ENCODE assay signal across 3 cellular contexts in genomic region chr7:3043544-3044395, GRCh38.
A peak's percentile ranks its signal among the peaks of the same experiment; 100 is the strongest.
TF ChIP-seq lines count a peak whose summit lies in the region.

Gene CARD11, minus strand, starts transcription at chr7:3043867. Its CDS starts 85,361 bp downstream, at chr7:2958506.

TF ChIP-seq in SK-N-SH, 30 proteins besides CTCF, POLR2A, EP300 and RAD21:
- no peak for TF ChIP-seq USF2 (IDR thresholded peaks at IDR 0.05; ENCODE audit: borderline replicate concordance, low read depth, low read length)
- TF ChIP-seq MAX (IDR thresholded peaks at IDR 0.05; ENCODE audit: low read depth): no peak
- TF ChIP-seq RFX5 (IDR thresholded peaks at IDR 0.05; ENCODE audit: low read length): no peak
- no peak for TF ChIP-seq NFIC (IDR thresholded peaks at IDR 0.05; ENCODE audit: borderline replicate concordance)
- TF ChIP-seq GABPA (IDR thresholded peaks at IDR 0.05; ENCODE audit: low read depth): no peak
- TF ChIP-seq MEF2A (IDR thresholded peaks at IDR 0.05; ENCODE audit: borderline replicate concordance, low read depth): no peak
TF ChIP-seq in SK-N-SH: peak in this region for 0.

TF ChIP-seq in SK-N-SH treated with all-trans-retinoic acid at 6 μM for 48 hours, 23 proteins besides CTCF, POLR2A, EP300 and RAD21 (continued from another document):
- TF ChIP-seq TSHZ2 (CRISPR knock-in tag; IDR thresholded peaks at IDR 0.05) (no peak), CSDC2 (CRISPR knock-in tag; IDR thresholded peaks at IDR 0.05) (no peak), ZFP3 (CRISPR knock-in tag; IDR thresholded peaks at IDR 0.05) (no peak), CREB5 (CRISPR knock-in tag; IDR thresholded peaks at IDR 0.05; ENCODE audit: low read depth) (no peak), ZC3H10 (CRISPR knock-in tag; IDR thresholded peaks at IDR 0.05) (no peak), CSRNP3 (CRISPR knock-in tag; IDR thresholded peaks at IDR 0.05) (no peak)

TF ChIP-seq in GM12878, 131 proteins besides CTCF, POLR2A, EP300 and RAD21 (continued from another document and continues in another):
- TF ChIP-seq BCLAF1 (IDR thresholded peaks at IDR 0.05) (no peak), JUNB (IDR thresholded peaks at IDR 0.05) (no peak), CBX3 (IDR thresholded peaks at IDR 0.05; ENCODE audit: borderline replicate concordance, low read depth) (no peak), KDM1A (IDR thresholded peaks at IDR 0.05; ENCODE audit: borderline replicate concordance) (no peak), E4F1 (IDR thresholded peaks at IDR 0.05; ENCODE audit: borderline replicate concordance, partially characterized antibody) (no peak), IKZF2 (IDR thresholded peaks at IDR 0.05) (no peak), SRF (IDR thresholded peaks at IDR 0.05; ENCODE audit: low read depth in 2 of 2, low read length in 2 of 2) (0 out of 4 replicates have a peak, but pooled peaks of 1 of the 2 experiments have one; percentile 26), NRF1 (conservative IDR thresholded peaks at IDR 0.05; ENCODE audit: low read depth, low read length) (no peak), PAX5 (IDR thresholded peaks at IDR 0.05; ENCODE audit: borderline replicate concordance, low read depth, low read length) (no peak), CREM (IDR thresholded peaks at IDR 0.05; ENCODE audit: low read depth) (no peak), ETV6 (conservative IDR thresholded peaks at IDR 0.05 in 1 of 2, IDR thresholded peaks at IDR 0.05 in 1 of 2; ENCODE audit: borderline replicate concordance in 1 of 2, low read depth in 1 of 2) (0 out of 4 replicates have a peak, but pooled peaks of 1 of the 2 experiments have one; percentile 20), SMARCA5 (IDR thresholded peaks at IDR 0.05) (peak; percentile 81; the same call in 1 of the 2 replicates), REST (IDR thresholded peaks at IDR 0.05; ENCODE audit: low read depth, low read length) (no peak), YBX1 (IDR thresholded peaks at IDR 0.05) (no peak), POU2F2 (IDR thresholded peaks at IDR 0.05; ENCODE audit: borderline replicate concordance, low read depth, low read length) (peak; percentile 24; the same call in 1 of the 3 replicates), NBN (IDR thresholded peaks at IDR 0.05) (no peak), E2F4 (IDR thresholded peaks at IDR 0.05; ENCODE audit: low read depth, low read length) (no peak), ELK1 (IDR thresholded peaks at IDR 0.05; ENCODE audit: low read depth, low read length) (no peak), DPF2 (IDR thresholded peaks at IDR 0.05) (no peak), JUND (IDR thresholded peaks at IDR 0.05; ENCODE audit: low read depth, low read length) (no peak), CEBPZ (IDR thresholded peaks at IDR 0.05; ENCODE audit: low read depth, low read length) (no peak), RB1 (IDR thresholded peaks at IDR 0.05; ENCODE audit: borderline replicate concordance) (no peak; the same call in 1 of the 2 replicates), EZH2 (IDR thresholded peaks at IDR 0.05; ENCODE audit: borderline replicate concordance, control insufficient read depth, low read depth, low read length) (no peak), KAT2A (conservative IDR thresholded peaks at IDR 0.05; ENCODE audit: control insufficient read depth, low read depth, low read length) (no peak), WRNIP1 (IDR thresholded peaks at IDR 0.05; ENCODE audit: borderline replicate concordance, low read depth, low read length) (no peak), ATF3 (IDR thresholded peaks at IDR 0.05; ENCODE audit: borderline replicate concordance, extremely low read depth, low read depth, low read length) (no peak), BHLHE40 (IDR thresholded peaks at IDR 0.05; ENCODE audit: borderline replicate concordance in 1 of 2, low read depth in 2 of 2, low read length in 1 of 2) (0 out of 4 replicates have a peak, but pooled peaks of 1 of the 2 experiments have one; percentile 4), YY1 (IDR thresholded peaks at IDR 0.05; ENCODE audit: low read depth, low read length) (no peak), ASH2L (IDR thresholded peaks at IDR 0.05; ENCODE audit: borderline replicate concordance, low read depth) (no peak), MEF2A (IDR thresholded peaks at IDR 0.05; ENCODE audit: insufficient read depth, low read depth, low read length) (no peak), ZBTB4 (CRISPR knock-in tag; IDR thresholded peaks at IDR 0.05) (no peak), HDGF (IDR thresholded peaks at IDR 0.05) (no peak), BCL11A (IDR thresholded peaks at IDR 0.05; ENCODE audit: low read depth, low read length) (no peak), MAX (IDR thresholded peaks at IDR 0.05; ENCODE audit: low read depth, low read length) (no peak), ZBED1 (IDR thresholded peaks at IDR 0.05; ENCODE audit: borderline replicate concordance) (no peak), NFIC (IDR thresholded peaks at IDR 0.05; ENCODE audit: low read depth, low read length) (no peak), EGR1 (IDR thresholded peaks at IDR 0.05; ENCODE audit: borderline replicate concordance in 1 of 2, low read depth in 2 of 2, low read length in 2 of 2) (peak in 1 of 2 experiments; percentile 17; a peak in 1 of 3 replicates)
